Comparison of ENCODE assay signal across 10 cellular contexts in the genomic region with DNA sequence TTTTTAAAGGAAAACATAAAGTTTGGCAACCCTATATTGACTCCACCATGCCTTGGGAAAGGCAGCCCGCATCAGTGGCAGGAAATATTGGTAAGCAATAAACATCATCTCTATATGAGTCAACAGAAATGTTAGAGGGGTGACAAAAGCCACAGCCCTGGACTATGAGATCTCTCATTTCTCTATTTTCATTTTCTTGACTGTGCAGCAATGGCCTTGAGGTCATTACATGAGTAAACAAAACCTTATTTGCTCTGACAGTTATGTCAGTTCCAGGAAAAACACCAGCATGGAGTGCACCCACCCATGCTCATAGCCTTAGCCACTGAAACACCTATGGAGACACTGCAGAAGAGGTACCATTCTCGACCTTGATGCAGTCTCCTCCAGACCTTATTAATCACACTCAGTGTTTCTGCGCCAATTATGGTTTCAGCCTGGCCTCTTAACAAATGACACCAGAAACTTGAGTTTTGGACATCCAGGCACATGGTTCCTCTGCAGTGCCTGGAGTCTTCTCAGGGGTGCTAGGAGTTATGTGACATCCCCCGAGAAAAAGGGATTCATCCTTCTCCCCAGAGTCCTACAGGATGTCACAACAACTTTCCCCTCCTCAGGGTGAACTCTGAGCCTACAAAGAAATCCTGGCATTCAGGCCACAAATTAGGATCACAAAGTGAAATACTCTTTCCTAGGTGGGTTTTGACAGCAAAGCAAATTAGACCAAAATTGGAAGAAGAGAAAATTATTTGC. TPM values are rescaled to one million over a fixed set of nuclear protein-coding genes. Genes with fewer than 3 reads are reported as not detected.
DNase-seq lines count a peak whose midpoint lies in the region; ATAC-seq, FAIRE-seq and TF ChIP-seq lines count a peak whose summit lies in the region.
"Had no signal": no experiment of that assay in that cellular context is flagged by ENCODE, and none has a peak within 500 bp of the region (broad histone marks: within the 10 kb centered on the region; RNA-seq: fewer than 3 reads in every experiment).

No MANE protein-coding gene starts in this region.

- H3K79me2 ChIP-seq in Karpas-422 (ENCODE audit: low read length) = no peaks in the 10 kb centered on the region

- ATAC-seq in mucosa of descending colon = peak; percentile 73
- ATAC-seq: left ventricle myocardium superior had no signal

- H3K4me2 ChIP-seq in Karpas-422 (ENCODE audit: low read depth, low read length, poor library complexity, severe bottlenecking) = no peak overlapping the region

- H2AFZ ChIP-seq in Karpas-422 (ENCODE audit: low read length) = no peak overlapping the region

- intact Hi-C loops in mucosa of descending colon (cut with DNase I, micrococcal nuclease) = no loop called here

- DNase-seq in NCI-H2029 (lab: John Stamatoyannopoulos, UW) (peak; percentile 43), NCI-H2029 treated with DMSO at 0.1 percent for 48 hours (lab: John Stamatoyannopoulos, UW) (no peak), HCEC 1CT (peak; percentile 3), HTR-8/SVneo (ENCODE audit: insufficient read length, low spot score) (peak; percentile 3), mucosa of descending colon (no peak), Karpas-422 (no peak), NCI-H2081 (lab: John Stamatoyannopoulos, UW) (no peak), foreskin melanocyte (no peak)
- DNase-seq: left ventricle myocardium superior, T-helper 9 cell had no signal

- no peaks in the 10 kb centered on the region for H3K27me3 ChIP-seq in Karpas-422 (ENCODE audit: low read length)

- H3K4me1 ChIP-seq in mucosa of descending colon (ENCODE audit: low read depth) (no peaks in the 10 kb centered on the region), Karpas-422 (ENCODE audit: low read length) (no peaks in the 10 kb centered on the region)

- H3K9me3 ChIP-seq in mucosa of descending colon (no peaks in the 10 kb centered on the region), Karpas-422 (ENCODE audit: low read length) (no peaks in the 10 kb centered on the region)

- no peak overlapping the region for H3K9ac ChIP-seq in Karpas-422 (ENCODE audit: low read length)

- no peaks in the 10 kb centered on the region for H4K20me1 ChIP-seq in Karpas-422 (ENCODE audit: insufficient read depth, low read depth, low read length)

- no peak for TF ChIP-seq CTCF in mucosa of descending colon (IDR thresholded peaks at IDR 0.05)

- FAIRE-seq in HTR-8/SVneo (lab: Jason Lieb, UNC) = peak; percentile 4

- H3K36me3 ChIP-seq in mucosa of descending colon (ENCODE audit: low read depth) (no peaks in the 10 kb centered on the region), Karpas-422 (ENCODE audit: insufficient read depth, low read length) (no peaks in the 10 kb centered on the region)

- H3K9me2 ChIP-seq in Karpas-422 (replicated peaks; ENCODE audit: insufficient read depth, low read length) = no peaks in the 10 kb centered on the region

- H3K4me3 ChIP-seq in mucosa of descending colon = no peak overlapping the region
- H3K4me3 ChIP-seq in Karpas-422 (ENCODE audit: low read length) = no peak overlapping the region

- H3K27ac ChIP-seq in Karpas-422 (ENCODE audit: low read length) = no peak overlapping the region

RNA-seq across cellular contexts. Expression of gene HPGD, which starts 16.0 kb away (rescaled TPM):
- 100 to 1,000 TPM; 177 to 256 (median 237) TPM for total RNA-seq in mucosa of descending colon
- not detected in 2 replicates for total RNA-seq in Karpas-422 (2014; rRNA removed; shearing (Covaris generic); ENCODE audit: low replicate concordance)

Comparison
In these comparisons a context has a peak if more than half of its experiments do, and no peak if none do; other contexts are left out.
1. DNase-seq: peak in NCI-H2029 (single experiment), HCEC 1CT (single experiment) and HTR-8/SVneo (single experiment); none in NCI-H2029 treated with DMSO at 0.1 percent for 48 hours (single experiment), mucosa of descending colon (0 of 3), Karpas-422 (single experiment), NCI-H2081 (0 of 2) and foreskin melanocyte (single experiment).
2. RNA of gene HPGD, which starts 16.0 kb away (total RNA-seq): 177 to 256 TPM in mucosa of descending colon; not detected in Karpas-422; every median in the first group is over 100 times any median in the second.